24 cellular contexts compared by ENCODE assay signal in the genomic region with DNA sequence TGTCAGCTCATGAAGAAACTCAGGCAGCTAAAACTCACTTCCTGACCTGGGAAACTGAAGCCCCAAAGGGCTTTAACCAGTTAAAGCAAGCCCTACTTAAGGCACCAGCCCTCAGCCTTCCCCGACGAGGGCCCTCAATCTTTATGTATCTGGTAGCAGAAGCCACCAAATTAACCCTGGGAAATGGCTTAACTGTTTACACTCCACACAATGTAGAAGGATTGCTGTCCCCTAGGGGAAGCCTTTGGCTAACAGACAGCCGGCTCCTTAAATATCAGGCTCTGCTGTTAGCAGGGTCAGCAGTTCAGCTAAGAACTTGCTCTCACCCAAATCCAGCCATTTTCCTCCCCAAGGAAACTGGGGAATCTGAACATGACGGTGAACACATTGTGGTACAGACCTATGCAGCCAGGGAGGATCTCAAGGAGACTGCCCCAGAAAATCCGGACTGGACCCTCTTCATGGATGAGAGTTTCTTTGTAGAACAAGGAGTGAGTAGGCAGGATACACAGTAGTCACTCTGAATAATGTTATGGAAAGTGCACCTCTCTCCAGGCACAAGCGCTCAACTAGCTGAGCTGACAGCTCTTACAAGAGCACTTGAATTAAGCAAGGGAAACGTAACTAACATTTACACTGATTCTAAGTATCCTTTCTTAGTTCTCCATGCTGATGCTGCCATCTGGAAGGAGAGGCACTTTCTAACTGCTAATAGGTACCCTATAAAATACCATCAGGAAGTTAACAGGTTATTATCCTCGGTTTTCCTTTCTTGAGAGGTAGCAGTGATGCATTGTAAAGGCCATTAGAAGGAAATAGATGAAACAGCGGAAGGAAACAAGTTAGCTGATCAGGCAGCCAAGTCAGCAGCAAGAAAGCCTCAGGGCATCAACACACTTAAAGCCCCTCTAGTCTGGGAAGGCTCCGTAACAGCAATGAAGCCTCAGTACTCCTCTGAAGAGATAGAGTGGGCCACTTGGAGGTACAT.
"Had no signal": no experiment of that assay in that cellular context is flagged by ENCODE, and none has a peak within 500 bp of the region (broad histone marks: within the 10 kb centered on the region; RNA-seq: fewer than 3 reads in every experiment).

No MANE protein-coding gene starts in this region.

- H3K9me3 ChIP-seq: esophagus squamous epithelium, heart right ventricle, lower lobe of right lung, neutrophil, right lobe of liver, testis had no signal

- DNase-seq: activated CD4-positive, alpha-beta T cell treated with anti-CD3 and anti-CD28 coated beads for 1 hour; activated CD8-positive, alpha-beta memory T cell treated with anti-CD3 and anti-CD28 coated beads, Interleukin-2, amount 10 ng/mL, durations not matched to agents 7 days and 5 days; activated CD8-positive, alpha-beta T cell treated with anti-CD3 and anti-CD28 coated beads, Interleukin-2, amount 10 ng/mL, durations not matched to agents 7 days and 5 days; activated naive CD8-positive, alpha-beta T cell treated with anti-CD3 and anti-CD28 coated beads, Interleukin-2, amount 50 U/mL, for 24 hours; activated T-cell treated with anti-CD3 and anti-CD28 coated beads, Interleukin-2, amount 50 U/mL, for 48 hours; amygdala; dermis blood vessel endothelial cell; effector CD4-positive, alpha-beta T cell; esophagus squamous epithelium; foreskin melanocyte; heart right ventricle; kidney glomerular epithelial cell; lower lobe of right lung; mesenchymal stem cell; right lobe of liver; stimulated activated CD4-positive, alpha-beta T cell treated with anti-CD3 and anti-CD28 coated beads, Interleukin-12 subunit alpha, Interleukin-12 subunit beta, amount 100 ng/mL, for 4 hours; stimulated activated CD4-positive, alpha-beta T cell treated with anti-CD3 and anti-CD28 coated beads, Interleukin-4, amount 100 ng/mL, for 1 hour; stimulated activated naive CD8-positive, alpha-beta T cell treated with anti-CD3 and anti-CD28 coated beads, Interleukin-15, Interleukin-2, amounts not matched to agents 100 U/mL and 50 U/mL, for 24 hours; T-helper 2 cell; testis; trophoblast cell had no signal

- H3K36me3 ChIP-seq: esophagus squamous epithelium, heart right ventricle, lower lobe of right lung, neutrophil, right lobe of liver had no signal

- H3K4me1 ChIP-seq: esophagus squamous epithelium, heart right ventricle, lower lobe of right lung, right lobe of liver, testis had no signal

- H3K27me3 ChIP-seq: right lobe of liver, testis had no signal

- ATAC-seq: activated CD8-positive, alpha-beta memory T cell treated with anti-CD3 and anti-CD28 coated beads, Interleukin-2, amount 10 ng/mL, durations not matched to agents 7 days and 5 days; activated CD8-positive, alpha-beta T cell treated with anti-CD3 and anti-CD28 coated beads, Interleukin-2, amount 10 ng/mL, durations not matched to agents 7 days and 5 days; activated naive CD8-positive, alpha-beta T cell treated with anti-CD3 and anti-CD28 coated beads, Interleukin-2, amount 50 U/mL, for 24 hours; heart right ventricle; left lobe of liver; right lobe of liver; stimulated activated naive CD8-positive, alpha-beta T cell treated with anti-CD3 and anti-CD28 coated beads, Interleukin-15, Interleukin-2, amounts not matched to agents 100 U/mL and 50 U/mL, for 24 hours had no signal

- H3K27ac ChIP-seq: epithelial cell of prostate, esophagus squamous epithelium, heart right ventricle, lower lobe of right lung, neutrophil, right lobe of liver, testis had no signal

- H3K4me3 ChIP-seq: esophagus squamous epithelium, heart right ventricle, lower lobe of right lung, right lobe of liver, testis had no signal
